Comparison of ENCODE assay signal across 8 cellular contexts in the genomic region with DNA sequence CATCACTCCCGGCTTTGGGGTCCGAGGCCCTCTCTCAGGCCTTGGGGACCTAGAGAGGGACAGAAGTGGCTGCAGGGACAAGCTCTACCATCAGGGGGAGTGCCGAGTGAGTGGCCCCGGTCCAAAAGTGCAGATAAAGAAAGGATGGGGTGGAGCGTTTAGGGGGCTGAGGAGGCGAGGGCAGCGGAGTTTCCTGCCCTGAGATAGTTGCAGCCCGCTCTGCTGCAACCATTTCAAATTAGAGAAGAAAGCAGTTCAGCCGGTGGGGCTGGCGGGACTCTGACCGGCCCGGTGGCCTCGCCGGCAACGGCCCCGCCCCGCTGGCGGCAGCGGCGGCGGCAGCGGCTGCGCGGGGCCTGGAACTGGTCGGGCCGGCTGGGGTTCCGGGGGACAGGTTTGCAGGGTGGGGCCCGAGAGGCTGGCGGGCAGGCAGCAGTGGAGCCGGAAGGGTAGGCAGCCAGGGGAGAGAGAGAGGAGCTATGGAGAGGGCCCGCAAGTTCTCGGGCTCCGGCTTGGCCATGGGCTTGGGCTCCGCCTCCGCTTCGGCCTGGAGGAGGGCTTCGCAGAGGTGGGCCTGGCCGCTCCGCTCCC. TPM values are rescaled to one million over a fixed set of nuclear protein-coding genes. Genes with fewer than 3 reads are reported as not detected.
DNase-seq lines count a peak whose midpoint lies in the region; ATAC-seq and TF ChIP-seq lines count a peak whose summit lies in the region.

No MANE protein-coding gene starts in this region.

- TF ChIP-seq CTCF in lower lobe of right lung (IDR thresholded peaks at IDR 0.05), result peak; percentile 59

- ATAC-seq in lower lobe of right lung (peak; percentile 52 to 56), GM19324 (IDR thresholded peaks at IDR 0.05; ENCODE audit: low FRiP score, unreplicated experiment) (no peak)
- ATAC-seq in stimulated activated effector memory CD8-positive, alpha-beta T cell treated with anti-CD3 and anti-CD28 coated beads, Interleukin-12 subunit alpha, Interleukin-12 subunit beta, amount 100 ng/mL, for 72 hours, result peak; percentile 69

- peak overlapping the region; percentile 65 for H3K27ac ChIP-seq in lower lobe of right lung

- H3K9me3 ChIP-seq in lower lobe of right lung, result no peaks in the 10 kb centered on the region

- H3K4me3 ChIP-seq in H7 (ENCODE audit: insufficient read depth, low read depth, low read length) (peak overlapping the region; percentile 45), lower lobe of right lung (peak overlapping the region; percentile 59)

- peak overlapping the region; percentile 92 for H3K27ac Mint-ChIP-seq in stimulated activated effector memory CD8-positive, alpha-beta T cell treated with anti-CD3 and anti-CD28 coated beads, Interleukin-12 subunit alpha, Interleukin-12 subunit beta, amount 100 ng/mL, for 72 hours

- peaks cover 14% of the 10 kb centered on the region for H3K36me3 Mint-ChIP-seq in stimulated activated effector memory CD8-positive, alpha-beta T cell treated with anti-CD3 and anti-CD28 coated beads, Interleukin-12 subunit alpha, Interleukin-12 subunit beta, amount 100 ng/mL, for 72 hours

- H3K4me3 Mint-ChIP-seq in stimulated activated effector memory CD8-positive, alpha-beta T cell treated with anti-CD3 and anti-CD28 coated beads, Interleukin-12 subunit alpha, Interleukin-12 subunit beta, amount 100 ng/mL, for 72 hours, result peak overlapping the region; percentile 89

- intact Hi-C loops in lower lobe of right lung (cut with DNase I), result no loop called here

- peaks cover 45% of the 10 kb centered on the region for H3K4me1 Mint-ChIP-seq in stimulated activated effector memory CD8-positive, alpha-beta T cell treated with anti-CD3 and anti-CD28 coated beads, Interleukin-12 subunit alpha, Interleukin-12 subunit beta, amount 100 ng/mL, for 72 hours

- no peaks in the 10 kb centered on the region for H3K4me1 ChIP-seq in lower lobe of right lung

- H3K27me3 ChIP-seq in H7 (ENCODE audit: control insufficient read depth, insufficient read depth, low read length) (no peaks in the 10 kb centered on the region), lower lobe of right lung (ENCODE audit: low read depth) (no peaks in the 10 kb centered on the region)

- H3K36me3 ChIP-seq in H7 (replicated peaks; ENCODE audit: control insufficient read depth, insufficient read depth, low read length) (no peaks in the 10 kb centered on the region), lower lobe of right lung (no peaks in the 10 kb centered on the region)

- DNase-seq in EL (peak; percentile 54), H7 (peak; percentile 78), NCI-H1092 treated with DMSO at 0.1 percent for 48 hours (lab: John Stamatoyannopoulos, UW) (peak; percentile 68), cortex of kidney (lab: John Stamatoyannopoulos, UW) (peak; percentile 3), lower lobe of right lung (peak; percentile 60)
- DNase-seq in activated CD4-positive, CD25-positive, alpha-beta regulatory T cell treated with anti-CD3 and anti-CD28 coated beads, Interleukin-2, amount 50 U/mL, for 72 hours, result peak; percentile 58
- DNase-seq in stimulated activated effector memory CD8-positive, alpha-beta T cell treated with anti-CD3 and anti-CD28 coated beads, Interleukin-12 subunit alpha, Interleukin-12 subunit beta, amount 100 ng/mL, for 72 hours (ENCODE audit: low spot score in 2 of 2), result peak; percentile 42 to 80

- H3K9me3 Mint-ChIP-seq in stimulated activated effector memory CD8-positive, alpha-beta T cell treated with anti-CD3 and anti-CD28 coated beads, Interleukin-12 subunit alpha, Interleukin-12 subunit beta, amount 100 ng/mL, for 72 hours, result no peaks in the 10 kb centered on the region

RNA-seq across cellular contexts. Expression of a gene that starts 7.6 kb away (rescaled TPM):
- total RNA-seq in H7 (2014; rRNA removed; shearing (Covaris generic)), result 31.5 and 42.3 TPM in 2 replicates
- total RNA-seq in lower lobe of right lung, result 24.1 TPM

RNA-seq across cellular contexts. Expression of a gene that starts 29.1 kb away (rescaled TPM):
- 1.5 and 2.0 TPM in 2 replicates for total RNA-seq in H7 (2014; rRNA removed; shearing (Covaris generic))
- not detected for total RNA-seq in lower lobe of right lung

Comparison
In these comparisons a context has a peak if more than half of its experiments do, and no peak if none do; other contexts are left out.
1. DNase-seq: peak in every context shown above with its lines; median percentile 78 in H7; 68 in NCI-H1092 treated with DMSO at 0.1 percent for 48 hours; 61 in stimulated activated effector memory CD8-positive, alpha-beta T cell treated with anti-CD3 and anti-CD28 coated beads, Interleukin-12 subunit alpha, Interleukin-12 subunit beta, amount 100 ng/mL, for 72 hours; 60 in lower lobe of right lung; 58 in activated CD4-positive, CD25-positive, alpha-beta regulatory T cell treated with anti-CD3 and anti-CD28 coated beads, Interleukin-2, amount 50 U/mL, for 72 hours; 54 in EL; 3 in cortex of kidney.